In genomic region chr9:114385412-114386181, GRCh38 we compare ENCODE assay signal across 1 cellular context.
TF ChIP-seq lines count a peak whose summit lies in the region.

No MANE protein-coding gene starts in this region.

TF ChIP-seq in GM23338, 12 proteins besides CTCF, POLR2A, EP300 and RAD21 (continued from another document):
- TF ChIP-seq ZNF462 (CRISPR knock-in tag; IDR thresholded peaks at IDR 0.05) (no peak), CREB1 (CRISPR knock-in tag; IDR thresholded peaks at IDR 0.05; ENCODE audit: low read depth) (no peak), ETS1 (IDR thresholded peaks at IDR 0.05) (no peak)
